8 cellular contexts compared by ENCODE assay signal in genomic region chr22:37658133-37659065, GRCh38. TPM values are rescaled to one million over a fixed set of nuclear protein-coding genes. Genes with fewer than 3 reads are reported as not detected.
DNase-seq lines count a peak whose midpoint lies in the region; ATAC-seq, FAIRE-seq and TF ChIP-seq lines count a peak whose summit lies in the region.

PDXP (plus strand) TSS chr22:37658723; CDS start chr22:37658783, 60 bp downstream.

- H4K20me1 ChIP-seq in OCI-LY3 (ENCODE audit: insufficient read depth, low read length) (peaks cover 31% of the 10 kb centered on the region), endothelial cell of umbilical vein (replicated peaks; ENCODE audit: control insufficient read depth, extremely low read depth, insufficient read depth, low read length) (no peaks in the 10 kb centered on the region)

- H3K4me1 ChIP-seq in OCI-LY3 (ENCODE audit: low read length) (peaks cover 34% of the 10 kb centered on the region), endothelial cell of umbilical vein (ENCODE audit: control insufficient read depth, extremely low read depth, insufficient read depth, low read length) (peaks cover 17% of the 10 kb centered on the region)

- no TSS peak for BruUV-seq in endothelial cell of umbilical vein (replicated peaks; lab: Mats Ljungman, UMichigan)

- TF ChIP-seq POLR2A in endothelial cell of umbilical vein (IDR thresholded peaks at IDR 0.05; ENCODE audit: low read depth, low read length), result peak; percentile 73

- peak; percentile 100 for FAIRE-seq in endothelial cell of umbilical vein (lab: Jason Lieb, UNC)

- H3K27me3 ChIP-seq in OCI-LY3 (ENCODE audit: low read depth, low read length) (no peaks in the 10 kb centered on the region), endothelial cell of umbilical vein (ENCODE audit: control insufficient read depth in 2 of 2, insufficient read depth in 2 of 2, low read length in 2 of 2) (no peaks in the 10 kb centered on the region)

- CTCF ChIA-PET in endothelial cell of umbilical vein (lab: Charles Lee), result interaction anchor here (1.0 to 8.6 kb wide), 14 partner anchors 8 to 123 kb away, joined by 3 to 220 read pairs (median 4); partner anchors contain the start of genes LGALS1 and NOL12

- H3K4me2 ChIP-seq in OCI-LY3 (ENCODE audit: low read length), result peak within 1 kb of the TSS; percentile 97
- H3K4me2 ChIP-seq in endothelial cell of umbilical vein (ENCODE audit: insufficient read depth, low read length), result peak within 1 kb of the TSS; percentile 85

- no peaks in the 10 kb centered on the region for H3K9me3 ChIP-seq in OCI-LY3 (ENCODE audit: insufficient read depth, low read length)
- no peaks in the 10 kb centered on the region for H3K9me3 ChIP-seq in endothelial cell of umbilical vein (replicated peaks; ENCODE audit: control insufficient read depth, insufficient read depth, low read length)

- DNase-seq in D341Med (ENCODE audit: low spot score) (peak; percentile 95), HuH-7 (ENCODE audit: low spot score) (peak; percentile 100), endothelial cell of umbilical vein (ENCODE audit: low read depth, low spot score) (peak; percentile 100), midbrain (lab: John Stamatoyannopoulos, UW) (peak; percentile 99)
- DNase-seq in activated CD8-positive, alpha-beta memory T cell treated with anti-CD3 and anti-CD28 coated beads, Interleukin-2, amount 50 U/mL, for 48 hours, result peak; percentile 99
- DNase-seq in stimulated activated CD8-positive, alpha-beta memory T cell treated with anti-CD3 and anti-CD28 coated beads, Interleukin-2, amount 100 ng/mL, for 1 hour (ENCODE audit: low read depth in 2 of 2), result peak; percentile 96 to 97

- TF ChIP-seq CTCF in OCI-LY3 (IDR thresholded peaks at IDR 0.05; ENCODE audit: low read depth, low read length) (no peak), endothelial cell of umbilical vein (IDR thresholded peaks at IDR 0.05; ENCODE audit: extremely low read depth in 1 of 2, insufficient read depth in 1 of 2, low read depth in 1 of 2, low read length in 2 of 2) (no peak)

- H3K27ac ChIP-seq in OCI-LY3 (ENCODE audit: low read length), result peak within 1 kb of the TSS; percentile 65
- peak within 1 kb of the TSS; percentile 7 for H3K27ac ChIP-seq in endothelial cell of umbilical vein (ENCODE audit: insufficient read depth, low read depth, low read length)

- H3K36me3 ChIP-seq in OCI-LY3 (replicated peaks; ENCODE audit: low read depth, low read length) (peaks cover 26% of the 10 kb centered on the region), endothelial cell of umbilical vein (ENCODE audit: control insufficient read depth in 2 of 2, extremely low read depth in 1 of 2, insufficient read depth in 2 of 2, low read length in 2 of 2) (no peaks in the 10 kb centered on the region)

- peaks cover 47% of the 10 kb centered on the region for H3K79me2 ChIP-seq in OCI-LY3 (ENCODE audit: low read length)
- H3K79me2 ChIP-seq in endothelial cell of umbilical vein (ENCODE audit: control insufficient read depth, insufficient read depth, low read length), result peaks cover 31% of the 10 kb centered on the region

- peak within 1 kb of the TSS; percentile 88 for H3K9ac ChIP-seq in OCI-LY3 (ENCODE audit: low read length)
- peak within 1 kb of the TSS; percentile 30 for H3K9ac ChIP-seq in endothelial cell of umbilical vein (replicated peaks; ENCODE audit: extremely low read depth, insufficient read depth, low read length)

- intact Hi-C loops in endothelial cell of umbilical vein (cut with micrococcal nuclease), result loop anchor here (1.0 kb wide), 4 partner anchors 15 to 38 kb away; partner anchors contain the start of gene LGALS1

- peak; percentile 79 for ATAC-seq in GM21515 (IDR thresholded peaks at IDR 0.05; ENCODE audit: unreplicated experiment)

- no peaks in the 10 kb centered on the region for H3K9me1 ChIP-seq in endothelial cell of umbilical vein (replicated peaks; ENCODE audit: control insufficient read depth, extremely low read depth, insufficient read depth, low read length)

- H3K4me3 ChIP-seq in OCI-LY3 (ENCODE audit: low read length), result peak within 1 kb of the TSS; percentile 90
- peak within 1 kb of the TSS; percentile 18 to 85 (median 54) for H3K4me3 ChIP-seq in endothelial cell of umbilical vein (replicated peaks in 1 of 3; ENCODE audit: insufficient read depth in 1 of 3, low read depth in 1 of 3, low read length in 3 of 3)

- dilution Hi-C loops in endothelial cell of umbilical vein (cut with MboI; ENCODE audit: extremely low pct_ligation_motif_present, low sequenced_read_pairs), result no loop called here

- H2AFZ ChIP-seq in OCI-LY3 (ENCODE audit: low read depth, low read length), result peak within 1 kb of the TSS; percentile 76
- peak within 1 kb of the TSS; percentile 82 for H2AFZ ChIP-seq in endothelial cell of umbilical vein (ENCODE audit: low read depth, low read length)

- POLR2A ChIA-PET in endothelial cell of umbilical vein (lab: Charles Lee), result interaction anchor here (0.5 to 1.6 kb wide), 6 partner anchors 13 to 301 kb away, joined by 3 to 8 read pairs (median 4); partner anchors contain the start of genes LGALS1 and NOL12

TF ChIP-seq in endothelial cell of umbilical vein, 7 proteins besides CTCF, POLR2A, EP300 and RAD21:
- TF ChIP-seq MYC (IDR thresholded peaks at IDR 0.05; ENCODE audit: low read depth, low read length), result no peak
- peak; percentile 84 for TF ChIP-seq POLR2AphosphoS5 (IDR thresholded peaks at IDR 0.05; ENCODE audit: insufficient read depth, low read depth, low read length)
- TF ChIP-seq MAX (IDR thresholded peaks at IDR 0.05; ENCODE audit: insufficient read depth, insufficient read length), result peak; percentile 52

RNA-seq across cellular contexts. Expression of gene PDXP, which starts in this region (rescaled TPM):
- 14.8 and 18.0 TPM in 2 replicates for total RNA-seq in endothelial cell of umbilical vein
- polyA plus RNA-seq in endothelial cell of umbilical vein, result 20.0 and 22.6 TPM in 2 replicates
- polyA plus RNA-seq in endothelial cell of umbilical vein (2011; cell fraction: cytosol; rRNA removed), result 17.7 and 18.2 TPM in 2 replicates
- 6.1 and 6.5 TPM in 2 replicates for polyA plus RNA-seq in endothelial cell of umbilical vein (2011; cell fraction: nucleus; rRNA removed)
- 10.5 and 13.7 TPM in 2 replicates for polyA plus RNA-seq in endothelial cell of umbilical vein (2012)
- polyA minus RNA-seq in endothelial cell of umbilical vein, result 9.2 and 10.3 TPM in 2 replicates
- 29.8 TPM for polyA minus RNA-seq in endothelial cell of umbilical vein (2011; cell fraction: cytosol; rRNA and poly(A)+ RNA removed)
- 2.7 and 4.6 TPM in 2 replicates for polyA minus RNA-seq in endothelial cell of umbilical vein (2011; cell fraction: nucleus; rRNA and poly(A)+ RNA removed)

Comparison
In these comparisons a context has a peak if more than half of its experiments do, and no peak if none do; other contexts are left out.
1. Peak in every context shown above with its lines: DNase-seq, ATAC-seq, H3K4me3 ChIP-seq and H3K27ac ChIP-seq.